In genomic region chr1:42937836-42938595, GRCh38 we compare ENCODE assay signal across 9 cellular contexts. TPM values are rescaled to one million over a fixed set of nuclear protein-coding genes. Genes with fewer than 3 reads are reported as not detected.
A peak's percentile ranks its signal among the peaks of the same experiment; 100 is the strongest.
DNase-seq lines count a peak whose midpoint lies in the region; ATAC-seq, FAIRE-seq and TF ChIP-seq lines count a peak whose summit lies in the region.
"Had no signal": no experiment of that assay in that cellular context is flagged by ENCODE, and none has a peak within 500 bp of the region (broad histone marks: within the 10 kb centered on the region; RNA-seq: fewer than 3 reads in every experiment).

No MANE protein-coding gene starts in this region.

- H3K9ac ChIP-seq in trophoblast cell (ENCODE audit: low read length), result no peak overlapping the region

- peaks cover 34% of the 10 kb centered on the region for H3K79me2 ChIP-seq in trophoblast cell (ENCODE audit: control insufficient read depth, insufficient read depth, low read length, poor library complexity)

- intact Hi-C loops in Calu3 (cut with micrococcal nuclease; ENCODE audit: unreplicated experiment), result no loop called here
- intact Hi-C loops in Right ventricle myocardium superior (cut with DNase I), result no loop called here

- H3K4me2 ChIP-seq in trophoblast cell (ENCODE audit: low read length), result no peak overlapping the region

- H3K4me3 ChIP-seq in bronchial epithelial cell (ENCODE audit: low read depth, low read length), result no peak overlapping the region
- no peak overlapping the region for H3K4me3 ChIP-seq in trophoblast cell (ENCODE audit: low read depth, low read length)
- H3K4me3 ChIP-seq in WERI-Rb-1 (ENCODE audit: low read depth, low read length), result no peak overlapping the region

- H2AK5ac ChIP-seq in trophoblast cell (ENCODE audit: low read length), result peak overlapping the region; percentile 27

- no peak overlapping the region for H4K91ac ChIP-seq in trophoblast cell (ENCODE audit: low read depth, low read length)

- H3K27me3 Mint-ChIP-seq in Calu3 (ENCODE audit: unreplicated experiment), result no peaks in the 10 kb centered on the region

- TF ChIP-seq CTCF in Calu3 (IDR thresholded peaks at IDR 0.05; ENCODE audit: unreplicated experiment), result no peak
- no peak for TF ChIP-seq CTCF in bronchial epithelial cell (IDR thresholded peaks at IDR 0.05; ENCODE audit: insufficient read depth, low read length, severe bottlenecking)
- TF ChIP-seq CTCF in WERI-Rb-1 (IDR thresholded peaks at IDR 0.05; ENCODE audit: low read depth, low read length), result no peak

- H3K4me1 Mint-ChIP-seq in Calu3 (ENCODE audit: low read depth, unreplicated experiment), result peaks cover 90% of the 10 kb centered on the region

- H3K36me3 Mint-ChIP-seq in Calu3 (ENCODE audit: insufficient read depth, unreplicated experiment), result peaks cover 88% of the 10 kb centered on the region

- DNase-seq in Calu3 (no peak), NCI-H69 (lab: John Stamatoyannopoulos, UW) (peak; percentile 4), bronchial epithelial cell (ENCODE audit: low read depth) (peak; percentile 76), trophoblast cell (no peak), WERI-Rb-1 (no peak), activated gamma-delta T cell treated with Interleukin-2 at 50 U/mL for 16 hours (no peak), NCI-H345 (lab: John Stamatoyannopoulos, UW) (no peak), Right ventricle myocardium superior (no peak)
- DNase-seq: stimulated activated CD4-positive, alpha-beta T cell treated with anti-CD3 and anti-CD28 coated beads, Interleukin-2, amount 100 ng/mL, for 48 hours had no signal

- peak overlapping the region; percentile 87 for H3K27ac Mint-ChIP-seq in Calu3 (ENCODE audit: unreplicated experiment)

- no peak overlapping the region for H4K12ac ChIP-seq in trophoblast cell (ENCODE audit: low read depth, low read length)

- H2AFZ ChIP-seq in trophoblast cell (ENCODE audit: insufficient read depth, low read length, poor library complexity), result no peak overlapping the region

- no CpG with 5 or more reads among the region's 6 CpGs for WGBS in trophoblast cell (ENCODE audit: extremely low coverage, insufficient coverage, insufficient read length)

- H3K14ac ChIP-seq in trophoblast cell (ENCODE audit: low read length), result peak overlapping the region; percentile 11

- CTCF ChIA-PET in Calu3 (lab: Charles Lee), result interaction anchor here (0.6 to 3.3 kb wide), 6 partner anchors 10 to 136 kb away, joined by 3 to 19 read pairs (median 4); no protein-coding TSS in a partner anchor

- H3K36me3 ChIP-seq in bronchial epithelial cell (ENCODE audit: control insufficient read depth, insufficient read depth, low read length) (peaks cover 52% of the 10 kb centered on the region), trophoblast cell (ENCODE audit: control insufficient read depth in 1 of 2, insufficient read depth in 2 of 2, low read length in 2 of 2) (peaks cover 83 to 86% of the 10 kb centered on the region in 2 experiments), WERI-Rb-1 (peaks cover 95% of the 10 kb centered on the region)

- H4K8ac ChIP-seq in trophoblast cell (ENCODE audit: low read depth, low read length), result peak overlapping the region; percentile 30

- BruUV-seq in Calu3 (replicated peaks; lab: Mats Ljungman, UMichigan), result no TSS peak

- H3K18ac ChIP-seq in trophoblast cell (ENCODE audit: low read length), result peak overlapping the region; percentile 36

- peaks cover 3% of the 10 kb centered on the region for H3K9me3 ChIP-seq in trophoblast cell (ENCODE audit: insufficient read depth, low read depth, low read length)
- H3K9me3 ChIP-seq in WERI-Rb-1 (ENCODE audit: severe bottlenecking), result no peaks in the 10 kb centered on the region

- no peak for ATAC-seq in Right ventricle myocardium superior (ENCODE audit: poor library complexity)

- H3K4me1 ChIP-seq in trophoblast cell (ENCODE audit: control insufficient read depth in 1 of 2, insufficient read depth in 2 of 2, low read length in 2 of 2), result peaks cover 75 to 83% of the 10 kb centered on the region in 2 experiments

- no peak overlapping the region for H3K23ac ChIP-seq in trophoblast cell (ENCODE audit: low read length)

- peak overlapping the region; percentile 8 for H2BK5ac ChIP-seq in trophoblast cell (ENCODE audit: low read depth, low read length, poor library complexity)

- H2BK120ac ChIP-seq in trophoblast cell (ENCODE audit: insufficient read depth, low read length, poor library complexity), result no peak overlapping the region

- H3K4ac ChIP-seq in trophoblast cell (ENCODE audit: low read depth, low read length), result peak overlapping the region; percentile 84

- H3K4me3 Mint-ChIP-seq in Calu3 (ENCODE audit: low read depth, unreplicated experiment), result peak overlapping the region; percentile 50

- no peaks in the 10 kb centered on the region for H3K9me3 Mint-ChIP-seq in Calu3 (ENCODE audit: low read depth, unreplicated experiment)

- peak overlapping the region; percentile 7 for H2BK12ac ChIP-seq in trophoblast cell (ENCODE audit: low read length)

- H3K27ac ChIP-seq in trophoblast cell (ENCODE audit: low read depth, low read length), result peak overlapping the region; percentile 16
- no peak overlapping the region for H3K27ac ChIP-seq in WERI-Rb-1

- FAIRE-seq in bronchial epithelial cell (lab: Jason Lieb, UNC), result peak; percentile 90

- peaks cover 46% of the 10 kb centered on the region for H3K79me1 ChIP-seq in trophoblast cell (ENCODE audit: low read length)

- H3K27me3 ChIP-seq in bronchial epithelial cell (ENCODE audit: control insufficient read depth, insufficient read depth, low read length) (no peaks in the 10 kb centered on the region), trophoblast cell (ENCODE audit: insufficient read depth, low read length) (no peaks in the 10 kb centered on the region), WERI-Rb-1 (ENCODE audit: insufficient read depth, low read depth, severe bottlenecking) (no peaks in the 10 kb centered on the region)

RNA-seq across cellular contexts. Expression of gene SLC2A1, which starts 20.7 kb away (rescaled TPM):
- 163 and 183 TPM in 2 replicates for total RNA-seq in Calu3 (2022)
- total RNA-seq in bronchial epithelial cell, result 1,197 and 1,905 TPM in 2 replicates
- 1,633 and 1,681 TPM in 2 replicates for polyA plus RNA-seq in trophoblast cell (2013)
- 41.2 TPM for total RNA-seq in Right ventricle myocardium superior

Comparison
In these comparisons a context has a peak if more than half of its experiments do, and no peak if none do; other contexts are left out.
1. DNase-seq: peak in NCI-H69 (single experiment) and bronchial epithelial cell (single experiment); none in Calu3 (single experiment), trophoblast cell (0 of 2), WERI-Rb-1 (single experiment), activated gamma-delta T cell treated with Interleukin-2 at 50 U/mL for 16 hours (single experiment), NCI-H345 (single experiment) and Right ventricle myocardium superior (single experiment).